In genomic region chr11:110376711-110377324, GRCh38 we compare ENCODE assay signal across 9 cellular contexts. TPM values are rescaled to one million over a fixed set of nuclear protein-coding genes. Genes with fewer than 3 reads are reported as not detected.
DNase-seq lines count a peak whose midpoint lies in the region; ATAC-seq and TF ChIP-seq lines count a peak whose summit lies in the region.
"Had no signal": no experiment of that assay in that cellular context is flagged by ENCODE, and none has a peak within 500 bp of the region (broad histone marks: within the 10 kb centered on the region; RNA-seq: fewer than 3 reads in every experiment).

No MANE protein-coding gene starts in this region.

- TF ChIP-seq CTCF in fibroblast of pulmonary artery (IDR thresholded peaks at IDR 0.05; ENCODE audit: low read length, missing control alignments) (peak; percentile 83), nephron progenitor cell (IDR thresholded peaks at IDR 0.05) (peak; percentile 84)

- H3K27ac Mint-ChIP-seq in activated naive CD8-positive, alpha-beta T cell treated with anti-CD3 and anti-CD28 coated beads, Interleukin-2, amount 10 ng/mL, durations not matched to agents 7 days and 5 days, result no peak overlapping the region
- H3K27ac Mint-ChIP-seq in activated naive CD8-positive, alpha-beta T cell treated with anti-CD3 and anti-CD28 coated beads for 36 hours, result no peak overlapping the region
- no peak overlapping the region for H3K27ac Mint-ChIP-seq in nephron progenitor cell

- ATAC-seq in activated naive CD8-positive, alpha-beta T cell treated with anti-CD3 and anti-CD28 coated beads, Interleukin-2, amount 10 ng/mL, durations not matched to agents 7 days and 5 days (ENCODE audit: low read depth), result peak; percentile 42
- peak; percentile 48 for ATAC-seq in HG02943 (IDR thresholded peaks at IDR 0.05; ENCODE audit: low read depth, unreplicated experiment)
- ATAC-seq in HG02870 (IDR thresholded peaks at IDR 0.05; ENCODE audit: unreplicated experiment), result no peak

- no peaks in the 10 kb centered on the region for H3K27me3 Mint-ChIP-seq in activated naive CD8-positive, alpha-beta T cell treated with anti-CD3 and anti-CD28 coated beads, Interleukin-2, amount 10 ng/mL, durations not matched to agents 7 days and 5 days
- peaks cover 4% of the 10 kb centered on the region for H3K27me3 Mint-ChIP-seq in activated naive CD8-positive, alpha-beta T cell treated with anti-CD3 and anti-CD28 coated beads for 36 hours
- no peaks in the 10 kb centered on the region for H3K27me3 Mint-ChIP-seq in nephron progenitor cell (ENCODE audit: low read depth, poor library complexity)

- no peaks in the 10 kb centered on the region for H3K36me3 Mint-ChIP-seq in activated naive CD8-positive, alpha-beta T cell treated with anti-CD3 and anti-CD28 coated beads, Interleukin-2, amount 10 ng/mL, durations not matched to agents 7 days and 5 days
- peaks cover 2% of the 10 kb centered on the region for H3K36me3 Mint-ChIP-seq in activated naive CD8-positive, alpha-beta T cell treated with anti-CD3 and anti-CD28 coated beads for 36 hours
- no peaks in the 10 kb centered on the region for H3K36me3 Mint-ChIP-seq in nephron progenitor cell (ENCODE audit: low read depth)

- no peaks in the 10 kb centered on the region for H3K9me3 Mint-ChIP-seq in activated naive CD8-positive, alpha-beta T cell treated with anti-CD3 and anti-CD28 coated beads, Interleukin-2, amount 10 ng/mL, durations not matched to agents 7 days and 5 days
- H3K9me3 Mint-ChIP-seq in activated naive CD8-positive, alpha-beta T cell treated with anti-CD3 and anti-CD28 coated beads for 36 hours, result no peaks in the 10 kb centered on the region
- peaks cover 3% of the 10 kb centered on the region for H3K9me3 Mint-ChIP-seq in nephron progenitor cell

- H3K4me3 ChIP-seq in fibroblast of pulmonary artery (replicated peaks; ENCODE audit: low read depth, low read length), result peak overlapping the region; percentile 20
- H3K4me3 ChIP-seq: skin epidermis had no signal

- POLR2A ChIA-PET in activated naive CD8-positive, alpha-beta T cell treated with anti-CD3 and anti-CD28 coated beads, Interleukin-2, amount 10 ng/mL, durations not matched to agents 7 days and 5 days (lab: Charles Lee), result interaction anchor here (0.9 kb wide), 1 partner anchor 161 kb away, joined by 3 read pairs; no protein-coding TSS in a partner anchor

- DNase-seq in activated naive CD8-positive, alpha-beta T cell treated with anti-CD3 and anti-CD28 coated beads, Interleukin-2, amount 10 ng/mL, durations not matched to agents 7 days and 5 days, result no peak
- no peak for DNase-seq in activated naive CD8-positive, alpha-beta T cell treated with anti-CD3 and anti-CD28 coated beads for 36 hours
- DNase-seq in NCI-H2196 treated with DMSO at 0.1 percent for 48 hours (lab: John Stamatoyannopoulos, UW; ENCODE audit: unreplicated experiment), result peak; percentile 72
- peak; percentile 1 to 18 for DNase-seq in activated CD4-positive, alpha-beta T cell treated with anti-CD3 and anti-CD28 coated beads for 4 hours
- DNase-seq in fibroblast of pulmonary artery (ENCODE audit: low read depth), result peak; percentile 90
- peak; percentile 38 for DNase-seq in nephron progenitor cell

- H3K4me1 Mint-ChIP-seq in activated naive CD8-positive, alpha-beta T cell treated with anti-CD3 and anti-CD28 coated beads, Interleukin-2, amount 10 ng/mL, durations not matched to agents 7 days and 5 days, result peaks cover 5% of the 10 kb centered on the region
- H3K4me1 Mint-ChIP-seq in activated naive CD8-positive, alpha-beta T cell treated with anti-CD3 and anti-CD28 coated beads for 36 hours, result peaks cover 14% of the 10 kb centered on the region
- peaks cover 13% of the 10 kb centered on the region for H3K4me1 Mint-ChIP-seq in nephron progenitor cell

- H3K4me3 Mint-ChIP-seq in activated naive CD8-positive, alpha-beta T cell treated with anti-CD3 and anti-CD28 coated beads, Interleukin-2, amount 10 ng/mL, durations not matched to agents 7 days and 5 days, result no peak overlapping the region
- H3K4me3 Mint-ChIP-seq in activated naive CD8-positive, alpha-beta T cell treated with anti-CD3 and anti-CD28 coated beads for 36 hours, result no peak overlapping the region
- no peak overlapping the region for H3K4me3 Mint-ChIP-seq in nephron progenitor cell

RNA-seq across cellular contexts. Expression of gene FDX1, which starts 52.9 kb away (rescaled TPM):
- total RNA-seq in activated naive CD8-positive, alpha-beta T cell treated with anti-CD3 and anti-CD28 coated beads, Interleukin-2, amount 10 ng/mL, durations not matched to agents 7 days and 5 days, result 10 to 100 TPM in 1 of 2 experiments, 1 to 10 TPM in 1; 9.9 to 10.5 TPM
- 10 to 100 TPM; 18.2 to 19.2 TPM for total RNA-seq in activated naive CD8-positive, alpha-beta T cell treated with anti-CD3 and anti-CD28 coated beads for 36 hours

Comparison
In these comparisons a context has a peak if more than half of its experiments do, and no peak if none do; other contexts are left out.
1. DNase-seq: peak in NCI-H2196 treated with DMSO at 0.1 percent for 48 hours (single experiment), activated CD4-positive, alpha-beta T cell treated with anti-CD3 and anti-CD28 coated beads for 4 hours (2 of 2), fibroblast of pulmonary artery (single experiment) and nephron progenitor cell (single experiment); none in activated naive CD8-positive, alpha-beta T cell treated with anti-CD3 and anti-CD28 coated beads, Interleukin-2, amount 10 ng/mL, durations not matched to agents 7 days and 5 days (single experiment) and activated naive CD8-positive, alpha-beta T cell treated with anti-CD3 and anti-CD28 coated beads for 36 hours (single experiment).